Comparison of ENCODE assay signal across 8 cellular contexts in the genomic region with DNA sequence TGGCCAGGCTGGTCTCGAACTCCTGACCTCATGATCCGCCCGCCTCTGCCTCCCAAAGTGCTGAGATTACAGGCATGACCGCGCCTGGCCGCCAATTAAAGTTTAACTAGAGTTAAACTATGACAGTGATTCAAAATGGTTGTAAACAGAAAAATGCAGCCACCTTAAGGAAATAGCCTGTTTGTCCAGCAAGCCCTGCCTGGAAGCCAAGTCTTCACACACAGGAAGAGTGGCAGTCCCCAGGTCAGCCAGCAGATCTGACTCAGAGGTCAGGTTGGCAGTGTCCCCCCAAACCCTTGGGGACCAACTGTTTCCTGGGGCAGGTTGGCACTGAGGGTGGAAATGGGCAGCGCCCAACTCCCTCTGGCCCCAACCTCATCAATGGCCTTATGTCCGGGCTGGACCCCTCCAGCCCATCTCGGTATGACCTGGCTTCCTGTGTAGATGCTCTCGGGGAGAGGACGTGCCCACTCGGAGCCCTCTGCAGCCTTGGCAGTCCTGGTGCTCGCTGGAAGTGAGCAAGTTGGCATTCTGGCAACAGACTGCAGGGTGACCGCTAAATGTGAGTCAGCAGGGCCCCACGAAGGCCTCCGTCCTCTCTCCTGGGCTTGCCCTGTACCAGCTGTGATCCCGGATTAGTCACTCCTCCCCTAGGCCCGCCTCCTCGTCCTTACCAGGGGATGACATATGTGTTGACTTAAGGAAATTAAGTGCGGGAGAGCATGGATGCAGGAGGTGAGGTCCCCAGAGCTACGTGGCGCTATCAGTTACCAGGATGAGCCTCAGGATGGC. TPM values are rescaled to one million over a fixed set of nuclear protein-coding genes. Genes with fewer than 3 reads are reported as not detected.
DNase-seq lines count a peak whose midpoint lies in the region; TF ChIP-seq lines count a peak whose summit lies in the region.

No MANE protein-coding gene starts in this region.

- H3K4me2 ChIP-seq in MM.1S (ENCODE audit: low read depth, low read length) = peak overlapping the region; percentile 77

- 27 to 37% methylated on average over 18 to 22 of the region's 22 CpGs for WGBS in tibial nerve, 2 donors

- H3K27ac ChIP-seq in MM.1S (ENCODE audit: low read length) (peak overlapping the region; percentile 42; the same call in 1 of the 2 replicates), tibial nerve (peak overlapping the region; percentile 96 to 98 (median 96))

- peak in 1 of 2 donors; percentile 79 for TF ChIP-seq EP300 in tibial nerve (IDR thresholded peaks at IDR 0.05)

- no peaks in the 10 kb centered on the region for H3K9me2 ChIP-seq in MM.1S (replicated peaks; ENCODE audit: insufficient read depth, low read length)

- peak in 1 of 2 donors; percentile 46 for TF ChIP-seq POLR2A in tibial nerve (IDR thresholded peaks at IDR 0.05)

- H2AFZ ChIP-seq in MM.1S (ENCODE audit: low read length) (peak overlapping the region; percentile 73), neuron (ENCODE audit: low read depth, low read length) (peak overlapping the region; percentile 74)

- 0 out of 2 replicates have a peak, but pooled peaks cover 7% of the 10 kb centered on the region for H3F3A ChIP-seq in MM.1S (ENCODE audit: insufficient read depth, low read length)

- no peaks in the 10 kb centered on the region for H4K20me1 ChIP-seq in MM.1S (ENCODE audit: insufficient read depth, low read length)

- TF ChIP-seq CTCF in MM.1S (IDR thresholded peaks at IDR 0.05; ENCODE audit: low read length) = no peak
- peak in 1 of 5 experiments; percentile 8 for TF ChIP-seq CTCF in tibial nerve (IDR thresholded peaks at IDR 0.05)

- DNase-seq in DMS53 treated with DMSO at 0.1 percent for 48 hours (lab: John Stamatoyannopoulos, UW; ENCODE audit: unreplicated experiment) (peak; percentile 97), H4 (ENCODE audit: low spot score) (peak; percentile 100), MM.1S (peak; percentile 78), SIG-M5 (lab: John Stamatoyannopoulos, UW) (peak; percentile 64), germinal center (ENCODE audit: low spot score) (peak; percentile 54), tibial nerve (ENCODE audit: low spot score in 2 of 2) (peak; percentile 84 to 92)
- peak; percentile 51 for DNase-seq in activated naive CD4-positive, alpha-beta T cell treated with anti-CD3 and anti-CD28 coated beads, Interleukin-2, amount 50 U/mL, for 16 hours

- no peaks in the 10 kb centered on the region for H3K36me3 ChIP-seq in MM.1S (replicated peaks; ENCODE audit: insufficient read depth, low read length)
- peaks cover 4% of the 10 kb centered on the region for H3K36me3 ChIP-seq in neuron (ENCODE audit: insufficient read depth, low read length)
- peaks cover 0 to 8% (median 0%) of the 10 kb centered on the region in 3 donors for H3K36me3 ChIP-seq in tibial nerve

- H3K27me3 ChIP-seq in MM.1S (replicated peaks; ENCODE audit: insufficient read depth, low read length) = no peaks in the 10 kb centered on the region
- no peaks in the 10 kb centered on the region for H3K27me3 ChIP-seq in neuron (ENCODE audit: insufficient read depth, low read length)
- no peaks in the 10 kb centered on the region for H3K27me3 ChIP-seq in tibial nerve

- H3K9me3 ChIP-seq in MM.1S (replicated peaks; ENCODE audit: insufficient read depth, low read length) (no peaks in the 10 kb centered on the region), neuron (ENCODE audit: low read length) (no peaks in the 10 kb centered on the region), tibial nerve (no peaks in the 10 kb centered on the region)

- peak overlapping the region; percentile 78 for H3K9ac ChIP-seq in MM.1S (ENCODE audit: low read length)

- H3K4me1 ChIP-seq in MM.1S (ENCODE audit: low read length) (peaks cover 5% of the 10 kb centered on the region), neuron (ENCODE audit: insufficient read depth, low read length) (peaks cover 14% of the 10 kb centered on the region), tibial nerve (peaks cover 4 to 48% (median 29%) of the 10 kb centered on the region in 4 donors)

- H3K79me2 ChIP-seq in MM.1S (ENCODE audit: low read length) = no peaks in the 10 kb centered on the region

- H3K4me3 ChIP-seq in MM.1S (ENCODE audit: low read length) (peak overlapping the region; percentile 76), neuron (ENCODE audit: low read length) (peak overlapping the region; percentile 50), tibial nerve (peak overlapping the region; percentile 47 to 77 (median 62))

RNA-seq across cellular contexts. Expression of a gene that starts 9.7 kb away (rescaled TPM):
- 2,045 and 2,316 TPM in 2 replicates for total RNA-seq in H4 (2014; rRNA removed; shearing (Covaris generic))
- total RNA-seq in tibial nerve = 100 to 1,000 TPM; 485 to 580 (median 543) TPM

RNA-seq across cellular contexts. Expression of a gene that starts 13.8 kb away (rescaled TPM):
- total RNA-seq in H4 (2014; rRNA removed; shearing (Covaris generic)) = 17.3 and 33.8 TPM in 2 replicates
- total RNA-seq in tibial nerve = 10 to 100 TPM; 51.4 to 83.1 (median 63.8) TPM

RNA-seq across cellular contexts. Expression of a gene that starts 20.1 kb away (rescaled TPM):
- 177 and 195 TPM in 2 replicates for total RNA-seq in H4 (2014; rRNA removed; shearing (Covaris generic))
- total RNA-seq in tibial nerve = 10 to 100 TPM; 28.0 to 34.1 (median 33.1) TPM

RNA-seq across cellular contexts. Expression of a gene that starts 20.5 kb away (rescaled TPM):
- not detected in 2 replicates for total RNA-seq in H4 (2014; rRNA removed; shearing (Covaris generic))
- total RNA-seq in tibial nerve = not detected

RNA-seq across cellular contexts. Expression of a gene that starts 28.1 kb away (rescaled TPM):
- 11.2 and 12.4 TPM in 2 replicates for total RNA-seq in H4 (2014; rRNA removed; shearing (Covaris generic))
- 10 to 100 TPM; 12.7 to 20.7 (median 16.0) TPM for total RNA-seq in tibial nerve

Comparison
In these comparisons a context has a peak if more than half of its experiments do, and no peak if none do; other contexts are left out.
1. Peak in every context shown above with its lines: DNase-seq, H3K4me3 ChIP-seq and H3K27ac ChIP-seq.